Comparison of ENCODE assay signal across 1 cellular context in genomic region chr13:72648513-72649065, GRCh38.
TF ChIP-seq lines count a peak whose summit lies in the region.

No MANE protein-coding gene starts in this region.

TF ChIP-seq in GM23338, 12 proteins besides CTCF, POLR2A, EP300 and RAD21 (continued from another document):
- TF ChIP-seq ZNF462 (CRISPR knock-in tag; IDR thresholded peaks at IDR 0.05) (no peak), NANOG (IDR thresholded peaks at IDR 0.05; ENCODE audit: borderline replicate concordance) (no peak), EZH2 (IDR thresholded peaks at IDR 0.05; ENCODE audit: low read depth, unreplicated experiment) (no peak), JUNB (IDR thresholded peaks at IDR 0.05; ENCODE audit: unreplicated experiment) (no peak)
